Comparison of ENCODE assay signal across 12 cellular contexts in the genomic region with DNA sequence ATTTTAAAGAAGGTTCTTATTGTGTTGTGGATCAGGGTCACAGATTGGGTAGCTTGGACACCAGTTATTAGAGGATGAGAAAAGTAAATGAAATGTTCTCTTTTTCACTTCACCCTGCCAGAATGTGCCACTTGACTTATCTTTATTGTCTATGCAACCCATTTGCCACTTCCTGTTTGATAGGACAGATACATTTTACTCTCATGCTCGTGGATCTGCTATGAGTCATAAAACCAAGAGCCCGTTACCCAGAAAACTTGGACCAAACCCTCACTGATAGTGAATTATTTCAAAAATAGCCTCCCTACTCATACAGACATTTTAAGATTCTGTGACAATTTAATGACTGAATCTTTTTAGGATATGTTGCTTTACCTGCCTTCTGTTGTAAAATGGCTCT. TPM values are rescaled to one million over a fixed set of nuclear protein-coding genes. Genes with fewer than 3 reads are reported as not detected.
DNase-seq lines count a peak whose midpoint lies in the region; TF ChIP-seq lines count a peak whose summit lies in the region.
"Had no signal": no experiment of that assay in that cellular context is flagged by ENCODE, and none has a peak within 500 bp of the region (broad histone marks: within the 10 kb centered on the region; RNA-seq: fewer than 3 reads in every experiment).

No MANE protein-coding gene starts in this region.

- H3K9ac ChIP-seq in OCI-LY1 (ENCODE audit: low read length) (no peak overlapping the region), skeletal muscle satellite cell (ENCODE audit: low read depth, low read length) (no peak overlapping the region)

- H3K9me3 ChIP-seq in OCI-LY1 (ENCODE audit: low read length), result no peaks in the 10 kb centered on the region
- H3K9me3 ChIP-seq in ascending aorta, result no peaks in the 10 kb centered on the region
- H3K9me3 ChIP-seq in skeletal muscle satellite cell (replicated peaks; ENCODE audit: low read length), result no peaks in the 10 kb centered on the region
- H3K9me3 ChIP-seq: adrenal gland, MG63 had no signal

- H2AFZ ChIP-seq in OCI-LY1 (ENCODE audit: low read length), result no peak overlapping the region

- H3K36me3 Mint-ChIP-seq in activated naive CD4-positive, alpha-beta T cell treated with anti-CD3 and anti-CD28 coated beads, Interleukin-2, amount 50 U/mL, for 24 hours, result no peaks in the 10 kb centered on the region

- intact Hi-C loops in ascending aorta (cut with DNase I), result loop anchor here (5.0 to 10.0 kb wide), 4 partner anchors 307 to 1659 kb away; a partner anchor contains a TSS

- H3F3A ChIP-seq in OCI-LY1 (ENCODE audit: insufficient read depth, low read length), result no peaks in the 10 kb centered on the region

- no peak overlapping the region for H3K4me3 Mint-ChIP-seq in activated naive CD4-positive, alpha-beta T cell treated with anti-CD3 and anti-CD28 coated beads, Interleukin-2, amount 50 U/mL, for 24 hours

- peaks cover 25% of the 10 kb centered on the region for H3K4me1 ChIP-seq in OCI-LY1 (ENCODE audit: insufficient read depth, low read length, severe bottlenecking)
- peaks cover 0 to 7% of the 10 kb centered on the region in 2 donors for H3K4me1 ChIP-seq in ascending aorta
- H3K4me1 ChIP-seq in skeletal muscle satellite cell (ENCODE audit: control insufficient read depth, insufficient read depth, low read length), result peaks cover 25% of the 10 kb centered on the region

- no peaks in the 10 kb centered on the region for H3K27me3 ChIP-seq in OCI-LY1 (ENCODE audit: insufficient read depth, low read length)
- H3K27me3 ChIP-seq in ascending aorta, result no peaks in the 10 kb centered on the region
- no peaks in the 10 kb centered on the region for H3K27me3 ChIP-seq in skeletal muscle satellite cell (ENCODE audit: control insufficient read depth, insufficient read depth, low read length)
- H3K27me3 ChIP-seq: adrenal gland, MG63 had no signal

- H3K27ac ChIP-seq in OCI-LY1 (ENCODE audit: low read depth, low read length, poor library complexity, severe bottlenecking) (no peak overlapping the region), ascending aorta (peak overlapping the region; percentile 89 to 94)

- H3K27me3 Mint-ChIP-seq in activated naive CD4-positive, alpha-beta T cell treated with anti-CD3 and anti-CD28 coated beads, Interleukin-2, amount 50 U/mL, for 24 hours, result no peaks in the 10 kb centered on the region

- H3K4me3 ChIP-seq in OCI-LY1 (ENCODE audit: low read depth, low read length, poor library complexity, severe bottlenecking) (peak overlapping the region; percentile 84), ascending aorta (no peak overlapping the region), skeletal muscle satellite cell (ENCODE audit: low read length) (no peak overlapping the region)
- H3K4me3 ChIP-seq: adrenal gland, MG63 had no signal

- no peaks in the 10 kb centered on the region for H3K9me2 ChIP-seq in OCI-LY1 (ENCODE audit: low read depth, low read length)

- H3K4me1 Mint-ChIP-seq in activated naive CD4-positive, alpha-beta T cell treated with anti-CD3 and anti-CD28 coated beads, Interleukin-2, amount 50 U/mL, for 24 hours, result peaks cover 50% of the 10 kb centered on the region

- no peak for DNase-seq in activated naive CD4-positive, alpha-beta T cell treated with Interleukin-2 at 50 U/mL for 16 hours
- DNase-seq in ascending aorta (ENCODE audit: low spot score in 2 of 2), result no peak
- no peak for DNase-seq in NCI-H1092 treated with DMSO at 0.1 percent for 48 hours (lab: John Stamatoyannopoulos, UW)
- no peak for DNase-seq in stimulated activated CD4-positive, alpha-beta T cell treated with anti-CD3 and anti-CD28 coated beads, Interleukin-1b, Interleukin-23, amount 100 ng/mL, for 48 hours
- DNase-seq in SW 1271 (lab: John Stamatoyannopoulos, UW), result no peak
- DNase-seq: activated CD4-positive, alpha-beta T cell treated with anti-CD3 and anti-CD28 coated beads, Interleukin-2, amount 50 U/mL, for 4 hours; MG63; NCI-H510A treated with DMSO at 0.1 percent for 48 hours had no signal

- H3K36me3 ChIP-seq in OCI-LY1 (ENCODE audit: insufficient read depth, low read length) (peaks cover 3% of the 10 kb centered on the region; the same call in 1 of the 2 replicates), ascending aorta (peaks cover 1 to 17% of the 10 kb centered on the region in 2 donors), skeletal muscle satellite cell (ENCODE audit: insufficient read depth, low read length) (peaks cover 21% of the 10 kb centered on the region)
- H3K36me3 ChIP-seq: adrenal gland, MG63 had no signal

- H3K27ac Mint-ChIP-seq in activated naive CD4-positive, alpha-beta T cell treated with anti-CD3 and anti-CD28 coated beads, Interleukin-2, amount 50 U/mL, for 24 hours, result peak overlapping the region; percentile 82

- no peaks in the 10 kb centered on the region for H3K79me2 ChIP-seq in OCI-LY1 (ENCODE audit: insufficient read depth, low read length)

- H3K4me2 ChIP-seq in OCI-LY1 (ENCODE audit: low read length) (no peak overlapping the region; the same call in 1 of the 2 replicates), skeletal muscle satellite cell (ENCODE audit: low read length) (peak overlapping the region; percentile 96)

- H3K9me3 Mint-ChIP-seq in activated naive CD4-positive, alpha-beta T cell treated with anti-CD3 and anti-CD28 coated beads, Interleukin-2, amount 50 U/mL, for 24 hours, result no peaks in the 10 kb centered on the region

- TF ChIP-seq CTCF in OCI-LY1 (IDR thresholded peaks at IDR 0.05; ENCODE audit: low read length) (no peak), ascending aorta (IDR thresholded peaks at IDR 0.05) (no peak)

- no peaks in the 10 kb centered on the region for H4K20me1 ChIP-seq in OCI-LY1 (ENCODE audit: insufficient read depth, low read length)

RNA-seq across cellular contexts. Expression of a gene that starts 1.8 kb away (rescaled TPM):
- total RNA-seq in ascending aorta, result 10.0 TPM
- total RNA-seq in skeletal muscle satellite cell (2012; rRNA removed), result 10.9 and 20.1 TPM in 2 replicates

RNA-seq across cellular contexts. Expression of a gene that starts 2.3 kb away (rescaled TPM):
- total RNA-seq in ascending aorta, result 324 TPM
- total RNA-seq in skeletal muscle satellite cell (2012; rRNA removed), result 112 and 157 TPM in 2 replicates
